Comparison of ENCODE assay signal across 37 cellular contexts in genomic region chr1:115193429-115193828, GRCh38.
"Had no signal": no experiment of that assay in that cellular context is flagged by ENCODE, and none has a peak within 500 bp of the region (broad histone marks: within the 10 kb centered on the region; RNA-seq: fewer than 3 reads in every experiment).

No MANE protein-coding gene starts in this region.

- H3K27me3 ChIP-seq: ascending aorta, cardiac muscle cell had no signal

- H3K27me3 Mint-ChIP-seq: activated naive CD8-positive, alpha-beta T cell treated with anti-CD3 and anti-CD28 coated beads, Interleukin-2, amount 10 ng/mL, durations not matched to agents 7 days and 5 days had no signal

- H3K27ac Mint-ChIP-seq: activated CD4-positive, alpha-beta memory T cell treated with anti-CD3 and anti-CD28 coated beads, Interleukin-2, amount 10 ng/mL, durations not matched to agents 7 days and 5 days; activated CD4-positive, alpha-beta T cell treated with anti-CD3 and anti-CD28 coated beads for 36 hours; activated CD4-positive, alpha-beta T cell treated with anti-CD3 and anti-CD28 coated beads, Interleukin-2, amount 10 ng/mL, durations not matched to agents 7 days and 5 days; activated CD8-positive, alpha-beta memory T cell treated with anti-CD3 and anti-CD28 coated beads, Interleukin-2, amount 10 ng/mL, durations not matched to agents 7 days and 5 days; activated CD8-positive, alpha-beta T cell treated with anti-CD3 and anti-CD28 coated beads, Interleukin-2, amount 10 ng/mL, durations not matched to agents 7 days and 5 days; activated naive CD4-positive, alpha-beta T cell treated with anti-CD3 and anti-CD28 coated beads for 36 hours; activated naive CD4-positive, alpha-beta T cell treated with anti-CD3 and anti-CD28 coated beads, Interleukin-2, amount 50 U/mL, for 24 hours; activated naive CD8-positive, alpha-beta T cell; activated naive CD8-positive, alpha-beta T cell treated with anti-CD3 and anti-CD28 coated beads, Interleukin-2, amount 10 ng/mL, durations not matched to agents 7 days and 5 days; activated naive CD8-positive, alpha-beta T cell treated with anti-CD3 and anti-CD28 coated beads, Interleukin-2, amount 50 U/mL, for 24 hours; activated T-cell treated with anti-CD3 and anti-CD28 coated beads, Interleukin-2, amount 50 U/mL, for 24 hours; activated T-helper 2 cell treated with anti-CD3 and anti-CD28 coated beads, Interferon-gamma antibody, Interleukin-2, Interleukin-4, amounts not matched to agents 10 μg/mL and 5 μg/mL and 100 μg/mL, durations not matched to agents 14 hours and 24 hours and 36 hours; T-helper 1 cell treated with Interleukin-12 subunit alpha and Interleukin-12 subunit beta and Interleukin-4 antibody, amounts not matched to agents 30 μg/mL and 1 μg/mL, for 36 hours; T-helper 2 cell treated with Interferon-gamma antibody and Interleukin-4, amounts not matched to agents 5 μg/mL and 100 μg/mL, for 36 hours; WTC11 had no signal

- H3K4me3 ChIP-seq: ascending aorta, cardiac muscle cell had no signal

- DNase-seq: activated CD4-positive, alpha-beta memory T cell treated with anti-CD3 and anti-CD28 coated beads, Interleukin-2, amount 10 ng/mL, durations not matched to agents 7 days and 5 days; activated CD4-positive, alpha-beta T cell treated with anti-CD3 and anti-CD28 coated beads for 1 hour; activated CD4-positive, alpha-beta T cell treated with anti-CD3 and anti-CD28 coated beads for 36 hours; activated CD4-positive, alpha-beta T cell treated with anti-CD3 and anti-CD28 coated beads for 48 hours; activated CD4-positive, alpha-beta T cell treated with anti-CD3 and anti-CD28 coated beads, Interleukin-2, amount 10 ng/mL, durations not matched to agents 7 days and 5 days; activated CD4-positive, alpha-beta T cell treated with anti-CD3 and anti-CD28 coated beads, Interleukin-2, amount 50 U/mL, for 48 hours; activated CD4-positive, CD25-positive, alpha-beta regulatory T cell; activated CD8-positive, alpha-beta memory T cell treated with anti-CD3 and anti-CD28 coated beads for 24 hours; activated CD8-positive, alpha-beta memory T cell treated with anti-CD3 and anti-CD28 coated beads, Interleukin-2, amount 10 ng/mL, durations not matched to agents 7 days and 5 days; activated CD8-positive, alpha-beta memory T cell treated with anti-CD3 and anti-CD28 coated beads, Interleukin-2, amount 50 U/mL, for 48 hours; activated CD8-positive, alpha-beta T cell treated with anti-CD3 and anti-CD28 coated beads, Interleukin-2, amount 10 ng/mL, durations not matched to agents 7 days and 5 days; activated effector memory CD4-positive, alpha-beta T cell treated with Interleukin-2 at 50 U/mL for 16 hours; activated gamma-delta T cell treated with Interleukin-2 at 50 U/mL for 16 hours; activated naive CD4-positive, alpha-beta T cell; activated naive CD4-positive, alpha-beta T cell treated with anti-CD3 and anti-CD28 coated beads for 36 hours; activated naive CD8-positive, alpha-beta T cell treated with anti-CD3 and anti-CD28 coated beads, Interleukin-2, amount 10 ng/mL, durations not matched to agents 7 days and 5 days; activated naive CD8-positive, alpha-beta T cell treated with anti-CD3 and anti-CD28 coated beads, Interleukin-2, amount 50 U/mL, for 24 hours; activated T-cell treated with anti-CD3 and anti-CD28 coated beads, Interleukin-2, amount 50 U/mL, for 24 hours; activated T-cell treated with anti-CD3 and anti-CD28 coated beads, Interleukin-2, amount 50 U/mL, for 48 hours; amygdala; caudate nucleus; cerebellar nuclear complex; T-helper 1 cell; T-helper 2 cell; T-helper 9 cell had no signal

- H3K4me1 Mint-ChIP-seq: activated CD4-positive, alpha-beta memory T cell treated with anti-CD3 and anti-CD28 coated beads, Interleukin-2, amount 10 ng/mL, durations not matched to agents 7 days and 5 days; activated CD4-positive, alpha-beta T cell treated with anti-CD3 and anti-CD28 coated beads for 36 hours; activated CD4-positive, alpha-beta T cell treated with anti-CD3 and anti-CD28 coated beads, Interleukin-2, amount 10 ng/mL, durations not matched to agents 7 days and 5 days; activated CD8-positive, alpha-beta memory T cell treated with anti-CD3 and anti-CD28 coated beads, Interleukin-2, amount 10 ng/mL, durations not matched to agents 7 days and 5 days; activated naive CD4-positive, alpha-beta T cell treated with anti-CD3 and anti-CD28 coated beads, Interleukin-2, amount 50 U/mL, for 24 hours; activated naive CD8-positive, alpha-beta T cell treated with anti-CD3 and anti-CD28 coated beads, Interleukin-2, amount 10 ng/mL, durations not matched to agents 7 days and 5 days; activated naive CD8-positive, alpha-beta T cell treated with anti-CD3 and anti-CD28 coated beads, Interleukin-2, amount 50 U/mL, for 24 hours; central memory CD8-positive, alpha-beta T cell had no signal

- H3K4me3 Mint-ChIP-seq: activated CD4-positive, alpha-beta memory T cell treated with anti-CD3 and anti-CD28 coated beads, Interleukin-2, amount 10 ng/mL, durations not matched to agents 7 days and 5 days; activated CD4-positive, alpha-beta T cell treated with anti-CD3 and anti-CD28 coated beads for 36 hours; activated CD4-positive, alpha-beta T cell treated with anti-CD3 and anti-CD28 coated beads, Interleukin-2, amount 10 ng/mL, durations not matched to agents 7 days and 5 days; activated CD8-positive, alpha-beta memory T cell treated with anti-CD3 and anti-CD28 coated beads, Interleukin-2, amount 10 ng/mL, durations not matched to agents 7 days and 5 days; activated CD8-positive, alpha-beta T cell treated with anti-CD3 and anti-CD28 coated beads, Interleukin-2, amount 10 ng/mL, durations not matched to agents 7 days and 5 days; activated naive CD4-positive, alpha-beta T cell treated with anti-CD3 and anti-CD28 coated beads for 36 hours; activated naive CD4-positive, alpha-beta T cell treated with anti-CD3 and anti-CD28 coated beads, Interleukin-2, amount 50 U/mL, for 24 hours; activated naive CD8-positive, alpha-beta T cell; activated naive CD8-positive, alpha-beta T cell treated with anti-CD3 and anti-CD28 coated beads, Interleukin-2, amount 10 ng/mL, durations not matched to agents 7 days and 5 days; activated naive CD8-positive, alpha-beta T cell treated with anti-CD3 and anti-CD28 coated beads, Interleukin-2, amount 50 U/mL, for 24 hours; activated T-cell treated with anti-CD3 and anti-CD28 coated beads, Interleukin-2, amount 50 U/mL, for 24 hours; brain; central memory CD8-positive, alpha-beta T cell; T-helper 1 cell treated with Interleukin-12 subunit alpha and Interleukin-12 subunit beta and Interleukin-4 antibody, amounts not matched to agents 30 μg/mL and 1 μg/mL, for 36 hours; T-helper 2 cell treated with Interferon-gamma antibody and Interleukin-4, amounts not matched to agents 5 μg/mL and 100 μg/mL, for 36 hours; WTC11 had no signal

- H3K36me3 Mint-ChIP-seq: activated CD8-positive, alpha-beta memory T cell treated with anti-CD3 and anti-CD28 coated beads, Interleukin-2, amount 10 ng/mL, durations not matched to agents 7 days and 5 days; activated naive CD4-positive, alpha-beta T cell treated with anti-CD3 and anti-CD28 coated beads, Interleukin-2, amount 50 U/mL, for 24 hours; activated naive CD8-positive, alpha-beta T cell; activated naive CD8-positive, alpha-beta T cell treated with anti-CD3 and anti-CD28 coated beads, Interleukin-2, amount 10 ng/mL, durations not matched to agents 7 days and 5 days; brain; WTC11 had no signal

- H3K9me3 Mint-ChIP-seq: activated CD4-positive, alpha-beta memory T cell treated with anti-CD3 and anti-CD28 coated beads, Interleukin-2, amount 10 ng/mL, durations not matched to agents 7 days and 5 days; activated CD4-positive, alpha-beta T cell treated with anti-CD3 and anti-CD28 coated beads, Interleukin-2, amount 10 ng/mL, durations not matched to agents 7 days and 5 days; activated naive CD4-positive, alpha-beta T cell treated with anti-CD3 and anti-CD28 coated beads for 36 hours; activated naive CD4-positive, alpha-beta T cell treated with anti-CD3 and anti-CD28 coated beads, Interleukin-2, amount 50 U/mL, for 24 hours; activated naive CD8-positive, alpha-beta T cell treated with anti-CD3 and anti-CD28 coated beads, Interleukin-2, amount 10 ng/mL, durations not matched to agents 7 days and 5 days; activated naive CD8-positive, alpha-beta T cell treated with anti-CD3 and anti-CD28 coated beads, Interleukin-2, amount 50 U/mL, for 24 hours; activated T-cell treated with anti-CD3 and anti-CD28 coated beads, Interleukin-2, amount 50 U/mL, for 24 hours; activated T-helper 2 cell treated with anti-CD3 and anti-CD28 coated beads, Interferon-gamma antibody, Interleukin-2, Interleukin-4, amounts not matched to agents 10 μg/mL and 5 μg/mL and 100 μg/mL, durations not matched to agents 14 hours and 24 hours and 36 hours; brain; central memory CD8-positive, alpha-beta T cell; T-helper 1 cell treated with Interleukin-12 subunit alpha and Interleukin-12 subunit beta and Interleukin-4 antibody, amounts not matched to agents 30 μg/mL and 1 μg/mL, for 36 hours; T-helper 2 cell treated with Interferon-gamma antibody and Interleukin-4, amounts not matched to agents 5 μg/mL and 100 μg/mL, for 36 hours; WTC11 had no signal

- H3K9me3 ChIP-seq: ascending aorta had no signal

- H3K36me3 ChIP-seq: ascending aorta, cardiac muscle cell had no signal

- H3K27ac ChIP-seq: ascending aorta, cardiac muscle cell, VCaP had no signal

- ATAC-seq: activated CD4-positive, alpha-beta T cell treated with anti-CD3 and anti-CD28 coated beads for 36 hours; activated CD4-positive, CD25-positive, alpha-beta regulatory T cell treated with anti-CD3 and anti-CD28 coated beads, Interleukin-2, amount 50 U/mL, for 24 hours; activated CD8-positive, alpha-beta memory T cell treated with anti-CD3 and anti-CD28 coated beads, Interleukin-2, amount 10 ng/mL, durations not matched to agents 7 days and 5 days; activated CD8-positive, alpha-beta T cell treated with anti-CD3 and anti-CD28 coated beads, Interleukin-2, amount 10 ng/mL, durations not matched to agents 7 days and 5 days; activated naive CD8-positive, alpha-beta T cell treated with anti-CD3 and anti-CD28 coated beads, Interleukin-2, amount 50 U/mL, for 24 hours; WTC11 had no signal
